ENCODE assay signal across 8 cellular contexts in genomic region chr4:6695660-6696581, GRCh38. TPM values are rescaled to one million over a fixed set of nuclear protein-coding genes. Genes with fewer than 3 reads are reported as not detected.
A peak's percentile ranks its signal among the peaks of the same experiment; 100 is the strongest.
DNase-seq lines count a peak whose midpoint lies in the region; ATAC-seq and TF ChIP-seq lines count a peak whose summit lies in the region.

No MANE protein-coding gene starts in this region.

- CTCF ChIA-PET in activated CD4-positive, alpha-beta memory T cell treated with anti-CD3 and anti-CD28 coated beads for 36 hours (lab: Charles Lee) = interaction anchor here (0.8 to 9.7 kb wide), 4 partner anchors 12 to 178 kb away, joined by 3 to 138 read pairs (median 12); partner anchors contain the start of gene MRFAP1L1

- H3K36me3 ChIP-seq in suprapubic skin = peaks cover 12% of the 10 kb centered on the region

- H3K4me3 Mint-ChIP-seq in activated CD4-positive, alpha-beta memory T cell treated with anti-CD3 and anti-CD28 coated beads for 36 hours = peak overlapping the region; percentile 69

- TF ChIP-seq POLR2A in suprapubic skin (IDR thresholded peaks at IDR 0.05) = no peak

- peak; percentile 22 for ATAC-seq in left ventricle myocardium superior
- no peak for ATAC-seq in GM18511 (IDR thresholded peaks at IDR 0.05; ENCODE audit: unreplicated experiment)

- peak overlapping the region; percentile 84 for H3K27ac ChIP-seq in suprapubic skin

- no peaks in the 10 kb centered on the region for H3K27me3 ChIP-seq in suprapubic skin

- TF ChIP-seq EP300 in suprapubic skin (IDR thresholded peaks at IDR 0.05) = no peak

- peak overlapping the region; percentile 98 for H3K27ac Mint-ChIP-seq in activated CD4-positive, alpha-beta memory T cell treated with anti-CD3 and anti-CD28 coated beads for 36 hours

- intact Hi-C loops in activated CD4-positive, alpha-beta memory T cell treated with anti-CD3 and anti-CD28 coated beads for 36 hours (cut with micrococcal nuclease) = loop anchor here (1.0 to 10.0 kb wide), 3 partner anchors 9 to 1269 kb away; a partner anchor contains a TSS
- intact Hi-C loops in left ventricle myocardium superior (cut with micrococcal nuclease) = no loop called here

- H3K4me3 ChIP-seq in suprapubic skin = no peak overlapping the region

- H3K9me3 ChIP-seq in suprapubic skin = no peaks in the 10 kb centered on the region

- peaks cover 79% of the 10 kb centered on the region for H3K4me1 Mint-ChIP-seq in activated CD4-positive, alpha-beta memory T cell treated with anti-CD3 and anti-CD28 coated beads for 36 hours (ENCODE audit: low read depth)

- WGBS in suprapubic skin = 42% methylated on average over 14 of the region's 18 CpGs

- POLR2A ChIA-PET in activated CD4-positive, alpha-beta memory T cell treated with anti-CD3 and anti-CD28 coated beads for 36 hours (lab: Charles Lee) = interaction anchor here (1.7 to 3.2 kb wide), 5 partner anchors 10 to 372 kb away, joined by 4 to 37 read pairs (median 9); partner anchors contain the start of genes GRPEL1 and MRFAP1L1

- H3K27me3 Mint-ChIP-seq in activated CD4-positive, alpha-beta memory T cell treated with anti-CD3 and anti-CD28 coated beads for 36 hours = no peaks in the 10 kb centered on the region

- H3K9me3 Mint-ChIP-seq in activated CD4-positive, alpha-beta memory T cell treated with anti-CD3 and anti-CD28 coated beads for 36 hours = no peaks in the 10 kb centered on the region

- peaks cover 36% of the 10 kb centered on the region for H3K4me1 ChIP-seq in suprapubic skin

- H3K36me3 Mint-ChIP-seq in activated CD4-positive, alpha-beta memory T cell treated with anti-CD3 and anti-CD28 coated beads for 36 hours = peaks cover 4% of the 10 kb centered on the region

- DNase-seq in NCI-H748 (lab: John Stamatoyannopoulos, UW; ENCODE audit: unreplicated experiment) = peak; percentile 34
- no peak for DNase-seq in NCI-H748 treated with DMSO at 0.1 percent for 48 hours (lab: John Stamatoyannopoulos, UW)
- DNase-seq in activated CD4-positive, alpha-beta memory T cell treated with anti-CD3 and anti-CD28 coated beads for 36 hours = peak; percentile 76
- DNase-seq in left ventricle myocardium superior = no peak
- DNase-seq in suprapubic skin (ENCODE audit: low spot score in 2 of 2) = peak in 1 of 2 donors; percentile 73
- DNase-seq in DMS 273 treated with DMSO at 0.1 percent for 48 hours (lab: John Stamatoyannopoulos, UW) = no peak
- no peak for DNase-seq in NCI-H1930 (lab: John Stamatoyannopoulos, UW)

- no peak for TF ChIP-seq CTCF in suprapubic skin (IDR thresholded peaks at IDR 0.05)

RNA-seq across cellular contexts. Expression of gene S100P, which starts 2.2 kb away (rescaled TPM):
- total RNA-seq in activated CD4-positive, alpha-beta memory T cell treated with anti-CD3 and anti-CD28 coated beads for 36 hours = 10 to 100 TPM; 19.3 to 20.3 TPM
- 1.1 TPM for total RNA-seq in left ventricle myocardium superior
- 10 to 100 TPM in 2 of 4 donors, 1 to 10 TPM in 2; 4.7 to 27.7 (median 9.3) TPM for total RNA-seq in suprapubic skin

RNA-seq across cellular contexts. Expression of gene MRFAP1L1, which starts 13.7 kb away (rescaled TPM):
- 10 to 100 TPM; 50.7 to 52.0 TPM for total RNA-seq in activated CD4-positive, alpha-beta memory T cell treated with anti-CD3 and anti-CD28 coated beads for 36 hours
- total RNA-seq in left ventricle myocardium superior (42.9 TPM), suprapubic skin (10 to 100 TPM; 40.6 to 63.4 (median 53.4) TPM)

RNA-seq across cellular contexts. Expression of gene BLOC1S4, which starts 20.1 kb away (rescaled TPM):
- 10 to 100 TPM; 17.0 to 19.7 TPM for total RNA-seq in activated CD4-positive, alpha-beta memory T cell treated with anti-CD3 and anti-CD28 coated beads for 36 hours
- total RNA-seq in left ventricle myocardium superior = 7.3 TPM
- 10 to 100 TPM in 3 of 4 donors, 1 to 10 TPM in 1; 5.1 to 20.2 (median 14.8) TPM for total RNA-seq in suprapubic skin

RNA-seq across cellular contexts. Expression of gene MRFAP1, which starts 55.4 kb away (rescaled TPM):
- total RNA-seq in activated CD4-positive, alpha-beta memory T cell treated with anti-CD3 and anti-CD28 coated beads for 36 hours = 100 to 1,000 TPM; 122 to 130 TPM
- total RNA-seq in left ventricle myocardium superior (226 TPM), suprapubic skin (100 to 1,000 TPM; 143 to 214 (median 163) TPM)

Comparison
In these comparisons a context has a peak if more than half of its experiments do, and no peak if none do; other contexts are left out.
1. DNase-seq: peak in NCI-H748 (single experiment) and activated CD4-positive, alpha-beta memory T cell treated with anti-CD3 and anti-CD28 coated beads for 36 hours (single experiment); none in NCI-H748 treated with DMSO at 0.1 percent for 48 hours (single experiment), left ventricle myocardium superior (single experiment), DMS 273 treated with DMSO at 0.1 percent for 48 hours (single experiment) and NCI-H1930 (0 of 2).